11 cellular contexts compared by ENCODE assay signal in the genomic region with DNA sequence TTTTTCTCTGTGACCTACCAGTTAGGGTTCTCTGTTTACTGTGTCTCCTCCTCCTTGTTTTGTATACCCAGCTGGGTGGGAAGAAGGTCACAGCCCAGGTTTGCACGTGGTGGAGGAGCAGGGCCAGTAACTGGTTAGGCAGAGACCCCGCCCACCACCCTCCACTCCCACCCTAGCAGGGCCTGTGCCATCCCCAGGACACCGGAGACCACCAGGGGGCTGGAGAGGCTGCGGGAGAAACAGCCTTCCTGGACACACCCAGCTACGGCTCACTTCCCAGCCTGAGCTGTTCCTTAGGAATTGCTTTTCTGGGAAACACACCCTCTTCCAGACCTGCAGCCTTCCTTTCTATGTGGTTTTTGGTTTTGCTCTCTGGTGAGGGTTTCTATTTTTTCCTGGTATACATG. TPM values are rescaled to one million over a fixed set of nuclear protein-coding genes. Genes with fewer than 3 reads are reported as not detected.
DNase-seq lines count a peak whose midpoint lies in the region; ATAC-seq and TF ChIP-seq lines count a peak whose summit lies in the region.
"Had no signal": no experiment of that assay in that cellular context is flagged by ENCODE, and none has a peak within 500 bp of the region (broad histone marks: within the 10 kb centered on the region; RNA-seq: fewer than 3 reads in every experiment).

No MANE protein-coding gene starts in this region.

- ATAC-seq in HG02884 (IDR thresholded peaks at IDR 0.05; ENCODE audit: unreplicated experiment) (no peak), GM19467 (IDR thresholded peaks at IDR 0.05; ENCODE audit: unreplicated experiment) (no peak)
- ATAC-seq: GM12878 had no signal

- H3K27ac ChIP-seq in left ventricle myocardium inferior (replicated peaks), result peak overlapping the region; percentile 30
- H3K27ac ChIP-seq in smooth muscle cell (ENCODE audit: low read depth), result no peak overlapping the region

- intact Hi-C loops in left ventricle myocardium inferior (cut with micrococcal nuclease), result no loop called here
- intact Hi-C loops in activated CD4-positive, alpha-beta memory T cell treated with anti-CD3 and anti-CD28 coated beads for 36 hours (cut with micrococcal nuclease), result no loop called here

- H3K9me3 ChIP-seq in left ventricle myocardium inferior (replicated peaks) (peaks cover 15% of the 10 kb centered on the region), smooth muscle cell (replicated peaks; ENCODE audit: low read depth) (no peaks in the 10 kb centered on the region)
- H3K9me3 ChIP-seq: HAP-1 had no signal

- peaks cover 6% of the 10 kb centered on the region for H4K20me1 ChIP-seq in smooth muscle cell (ENCODE audit: low read depth)

- CTCF ChIA-PET in activated CD4-positive, alpha-beta memory T cell treated with anti-CD3 and anti-CD28 coated beads for 36 hours (lab: Charles Lee), result no interaction called here

- H3K27me3 ChIP-seq in left ventricle myocardium inferior (ENCODE audit: low read depth) (peaks cover 41% of the 10 kb centered on the region), smooth muscle cell (ENCODE audit: low read depth) (no peaks in the 10 kb centered on the region)

- H3K9ac ChIP-seq in smooth muscle cell (ENCODE audit: low read depth), result no peak overlapping the region

- no peak overlapping the region for H3K27ac Mint-ChIP-seq in activated CD4-positive, alpha-beta memory T cell treated with anti-CD3 and anti-CD28 coated beads for 36 hours
- H3K27ac Mint-ChIP-seq: activated CD4-positive, alpha-beta memory T cell treated with anti-CD3 and anti-CD28 coated beads, Interleukin-2, amount 10 ng/mL, durations not matched to agents 7 days and 5 days had no signal

- no peaks in the 10 kb centered on the region for H3K79me2 ChIP-seq in smooth muscle cell (ENCODE audit: low read depth)

- 15% methylated on average over 4 of the region's 5 CpGs for WGBS in smooth muscle cell (ENCODE audit: low lambda C conversion rate)

- H3K27me3 Mint-ChIP-seq in activated CD4-positive, alpha-beta memory T cell treated with anti-CD3 and anti-CD28 coated beads for 36 hours, result peaks cover 3% of the 10 kb centered on the region
- H3K27me3 Mint-ChIP-seq: activated CD4-positive, alpha-beta memory T cell treated with anti-CD3 and anti-CD28 coated beads, Interleukin-2, amount 10 ng/mL, durations not matched to agents 7 days and 5 days had no signal

- POLR2A ChIA-PET in activated CD4-positive, alpha-beta memory T cell treated with anti-CD3 and anti-CD28 coated beads for 36 hours (lab: Charles Lee), result no interaction called here

- peaks cover 1% of the 10 kb centered on the region for H3K36me3 Mint-ChIP-seq in activated CD4-positive, alpha-beta memory T cell treated with anti-CD3 and anti-CD28 coated beads for 36 hours

- H2AFZ ChIP-seq in smooth muscle cell (ENCODE audit: low read depth), result no peak overlapping the region

- H3K4me1 Mint-ChIP-seq in activated CD4-positive, alpha-beta memory T cell treated with anti-CD3 and anti-CD28 coated beads for 36 hours (ENCODE audit: low read depth), result no peaks in the 10 kb centered on the region
- H3K4me1 Mint-ChIP-seq: activated CD4-positive, alpha-beta memory T cell treated with anti-CD3 and anti-CD28 coated beads, Interleukin-2, amount 10 ng/mL, durations not matched to agents 7 days and 5 days had no signal

- peaks cover 2% of the 10 kb centered on the region for H3K9me3 Mint-ChIP-seq in activated CD4-positive, alpha-beta memory T cell treated with anti-CD3 and anti-CD28 coated beads for 36 hours
- H3K9me3 Mint-ChIP-seq: activated CD4-positive, alpha-beta memory T cell treated with anti-CD3 and anti-CD28 coated beads, Interleukin-2, amount 10 ng/mL, durations not matched to agents 7 days and 5 days had no signal

- no peak overlapping the region for H3K4me2 ChIP-seq in smooth muscle cell

- DNase-seq in H4 (ENCODE audit: low spot score) (peak; percentile 57), SW480 (ENCODE audit: low spot score) (peak; percentile 30), left ventricle myocardium inferior (peak; percentile 22), smooth muscle cell (lab: John Stamatoyannopoulos, UW; ENCODE audit: unreplicated experiment) (no peak), CD1c-positive myeloid dendritic cell (ENCODE audit: extremely low spot score) (no peak)
- DNase-seq in activated CD4-positive, alpha-beta memory T cell treated with anti-CD3 and anti-CD28 coated beads for 36 hours, result no peak
- DNase-seq: activated CD4-positive, alpha-beta memory T cell treated with anti-CD3 and anti-CD28 coated beads, Interleukin-2, amount 10 ng/mL, durations not matched to agents 7 days and 5 days had no signal

- TF ChIP-seq CTCF in left ventricle myocardium inferior (IDR thresholded peaks at IDR 0.05; ENCODE audit: borderline replicate concordance) (no peak), smooth muscle cell (IDR thresholded peaks at IDR 0.05; ENCODE audit: borderline replicate concordance, insufficient read depth, poor library complexity, severe bottlenecking) (peak; percentile 31)

- H3K36me3 ChIP-seq in left ventricle myocardium inferior (no peaks in the 10 kb centered on the region), smooth muscle cell (ENCODE audit: low read depth) (peaks cover 3% of the 10 kb centered on the region)
- H3K36me3 ChIP-seq: HAP-1 had no signal

- H3F3A ChIP-seq in smooth muscle cell (ENCODE audit: low read depth), result no peaks in the 10 kb centered on the region

- H3K4me3 ChIP-seq in left ventricle myocardium inferior, result no peak overlapping the region
- H3K4me3 ChIP-seq in smooth muscle cell, result no peak overlapping the region
- H3K4me3 ChIP-seq: GM12878, HAP-1 had no signal

- H3K4me3 Mint-ChIP-seq in activated CD4-positive, alpha-beta memory T cell treated with anti-CD3 and anti-CD28 coated beads for 36 hours, result no peak overlapping the region
- H3K4me3 Mint-ChIP-seq: activated CD4-positive, alpha-beta memory T cell treated with anti-CD3 and anti-CD28 coated beads, Interleukin-2, amount 10 ng/mL, durations not matched to agents 7 days and 5 days had no signal

- H3K4me1 ChIP-seq in left ventricle myocardium inferior, result no peaks in the 10 kb centered on the region
- no peaks in the 10 kb centered on the region for H3K4me1 ChIP-seq in smooth muscle cell (ENCODE audit: low read depth)
- H3K4me1 ChIP-seq: HAP-1 had no signal

RNA-seq across cellular contexts. Expression of gene BDKRB2, which starts 21.1 kb away (rescaled TPM):
- 4.5 and 5.4 TPM in 2 replicates for total RNA-seq in H4 (2014; rRNA removed; shearing (Covaris generic))
- total RNA-seq in left ventricle myocardium inferior (0.49 TPM), smooth muscle cell (12.2 and 16.9 TPM in 2 replicates)
- 10.4 and 16.6 TPM in 2 replicates for polyA plus RNA-seq in smooth muscle cell
- under 1 TPM in 1 of 2 experiments, not detected in 1; 0.12 TPM for total RNA-seq in activated CD4-positive, alpha-beta memory T cell treated with anti-CD3 and anti-CD28 coated beads for 36 hours
- total RNA-seq: activated CD4-positive, alpha-beta memory T cell treated with anti-CD3 and anti-CD28 coated beads, Interleukin-2, amount 10 ng/mL, durations not matched to agents 7 days and 5 days; GM12878 had no signal

RNA-seq across cellular contexts. Expression of gene BDKRB1, which starts 30.3 kb away (rescaled TPM):
- total RNA-seq in H4 (2014; rRNA removed; shearing (Covaris generic)), result 0.19 and 0.41 TPM in 2 replicates
- not detected for total RNA-seq in left ventricle myocardium inferior
- total RNA-seq in smooth muscle cell, result 17.5 and 28.2 TPM in 2 replicates
- polyA plus RNA-seq in smooth muscle cell, result 29.3 and 39.6 TPM in 2 replicates
- not detected for total RNA-seq in activated CD4-positive, alpha-beta memory T cell treated with anti-CD3 and anti-CD28 coated beads for 36 hours
- total RNA-seq: activated CD4-positive, alpha-beta memory T cell treated with anti-CD3 and anti-CD28 coated beads, Interleukin-2, amount 10 ng/mL, durations not matched to agents 7 days and 5 days had no signal
- polyA plus RNA-seq: GM12878 had no signal

Comparison
In these comparisons a context has a peak if more than half of its experiments do, and no peak if none do; other contexts are left out.
1. DNase-seq: peak in H4 (single experiment), SW480 (single experiment) and left ventricle myocardium inferior (single experiment); none in smooth muscle cell (single experiment), CD1c-positive myeloid dendritic cell (single experiment) and activated CD4-positive, alpha-beta memory T cell treated with anti-CD3 and anti-CD28 coated beads for 36 hours (single experiment).
2. RNA of gene BDKRB1, which starts 30.3 kb away (total RNA-seq): 17.5 to 28.2 TPM in smooth muscle cell; 0.19 to 0.41 TPM in H4, not detected in left ventricle myocardium inferior (single experiment) and not detected in activated CD4-positive, alpha-beta memory T cell treated with anti-CD3 and anti-CD28 coated beads for 36 hours; every median in the first group is over 10 times any median in the second.